1 cellular context compared by ENCODE assay signal in genomic region chr10:44196336-44196735, GRCh38.
TF ChIP-seq lines count a peak whose summit lies in the region.

No MANE protein-coding gene starts in this region.

TF ChIP-seq in HepG2, 621 proteins besides CTCF, POLR2A, EP300 and RAD21 (continued from another document):
- peak; percentile 69 for TF ChIP-seq ZNF687 (CRISPR knock-in tag; IDR thresholded peaks at IDR 0.05)
- TF ChIP-seq ZSCAN25 (CRISPR knock-in tag; IDR thresholded peaks at IDR 0.05) = peak; percentile 52; the same call in 1 of the 2 replicates
- TF ChIP-seq, protein P1, sequence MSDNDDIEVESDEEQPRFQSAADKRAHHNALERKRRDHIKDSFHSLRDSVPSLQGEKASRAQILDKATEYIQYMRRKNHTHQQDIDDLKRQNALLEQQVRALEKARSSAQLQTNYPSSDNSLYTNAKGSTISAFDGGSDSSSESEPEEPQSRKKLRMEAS (IDR thresholded peaks at IDR 0.05) = peak; percentile 67
TF ChIP-seq in HepG2: peak in this region for 5.
